In genomic region chr1:221783437-221783836, GRCh38 we compare ENCODE assay signal across 24 cellular contexts. TPM values are rescaled to one million over a fixed set of nuclear protein-coding genes. Genes with fewer than 3 reads are reported as not detected.
DNase-seq lines count a peak whose midpoint lies in the region; TF ChIP-seq lines count a peak whose summit lies in the region.
"Had no signal": no experiment of that assay in that cellular context is flagged by ENCODE, and none has a peak within 500 bp of the region (broad histone marks: within the 10 kb centered on the region; RNA-seq: fewer than 3 reads in every experiment).

No MANE protein-coding gene starts in this region.

- H3K36me3 ChIP-seq in KOPT-K1 (ENCODE audit: insufficient read depth, low read length), result no peaks in the 10 kb centered on the region
- H3K36me3 ChIP-seq: suprapubic skin had no signal

- H3K9me3 Mint-ChIP-seq in activated naive CD4-positive, alpha-beta T cell treated with anti-CD3 and anti-CD28 coated beads, Interleukin-2, amount 10 ng/mL, durations not matched to agents 7 days and 5 days, result peaks cover 4% of the 10 kb centered on the region
- H3K9me3 Mint-ChIP-seq in activated naive CD8-positive, alpha-beta T cell treated with anti-CD3 and anti-CD28 coated beads for 36 hours, result peaks cover 2% of the 10 kb centered on the region
- no peaks in the 10 kb centered on the region for H3K9me3 Mint-ChIP-seq in stimulated activated naive CD8-positive, alpha-beta T cell treated with anti-CD3 and anti-CD28 coated beads, Interleukin-15, Interleukin-2, amounts not matched to agents 100 ng/mL and 50 ng/mL, for 24 hours
- H3K9me3 Mint-ChIP-seq: nephron progenitor cell had no signal

- H3K36me3 Mint-ChIP-seq in activated naive CD4-positive, alpha-beta T cell treated with anti-CD3 and anti-CD28 coated beads, Interleukin-2, amount 10 ng/mL, durations not matched to agents 7 days and 5 days, result peaks cover 5% of the 10 kb centered on the region
- H3K36me3 Mint-ChIP-seq in activated naive CD8-positive, alpha-beta T cell treated with anti-CD3 and anti-CD28 coated beads for 36 hours, result peaks cover 3% of the 10 kb centered on the region
- no peaks in the 10 kb centered on the region for H3K36me3 Mint-ChIP-seq in stimulated activated naive CD8-positive, alpha-beta T cell treated with anti-CD3 and anti-CD28 coated beads, Interleukin-15, Interleukin-2, amounts not matched to agents 100 ng/mL and 50 ng/mL, for 24 hours (ENCODE audit: low read depth)

- POLR2A ChIA-PET in HEK293T (lab: Yijun Ruan, JAX), result no interaction called here

- no peaks in the 10 kb centered on the region for H3K27me3 Mint-ChIP-seq in activated naive CD4-positive, alpha-beta T cell treated with anti-CD3 and anti-CD28 coated beads, Interleukin-2, amount 10 ng/mL, durations not matched to agents 7 days and 5 days
- no peaks in the 10 kb centered on the region for H3K27me3 Mint-ChIP-seq in activated naive CD8-positive, alpha-beta T cell treated with anti-CD3 and anti-CD28 coated beads for 36 hours
- no peaks in the 10 kb centered on the region for H3K27me3 Mint-ChIP-seq in stimulated activated naive CD8-positive, alpha-beta T cell treated with anti-CD3 and anti-CD28 coated beads, Interleukin-15, Interleukin-2, amounts not matched to agents 100 ng/mL and 50 ng/mL, for 24 hours

- H3K4me3 Mint-ChIP-seq in activated naive CD4-positive, alpha-beta T cell treated with anti-CD3 and anti-CD28 coated beads, Interleukin-2, amount 10 ng/mL, durations not matched to agents 7 days and 5 days, result peak overlapping the region; percentile 11
- peak overlapping the region; percentile 40 for H3K4me3 Mint-ChIP-seq in activated naive CD8-positive, alpha-beta T cell treated with anti-CD3 and anti-CD28 coated beads for 36 hours
- H3K4me3 Mint-ChIP-seq in stimulated activated naive CD8-positive, alpha-beta T cell treated with anti-CD3 and anti-CD28 coated beads, Interleukin-15, Interleukin-2, amounts not matched to agents 100 ng/mL and 50 ng/mL, for 24 hours, result peak overlapping the region; percentile 61
- H3K4me3 Mint-ChIP-seq: nephron progenitor cell had no signal

- CTCF ChIA-PET in activated naive CD4-positive, alpha-beta T cell treated with anti-CD3 and anti-CD28 coated beads, Interleukin-2, amount 10 ng/mL, durations not matched to agents 7 days and 5 days (lab: Charles Lee), result interaction anchor here (1.5 kb wide), 1 partner anchor 46 kb away, joined by 4 read pairs; no protein-coding TSS in a partner anchor
- CTCF ChIA-PET in HEK293T (lab: Yijun Ruan, JAX), result no interaction called here

- H3K27ac ChIP-seq in KOPT-K1 (ENCODE audit: low read depth, low read length, poor library complexity, severe bottlenecking), result peak overlapping the region; percentile 67
- H3K27ac ChIP-seq: body of pancreas, coronary artery, psoas muscle, skin epidermis, suprapubic skin had no signal

- peaks cover 68% of the 10 kb centered on the region for H3K4me1 Mint-ChIP-seq in activated naive CD4-positive, alpha-beta T cell treated with anti-CD3 and anti-CD28 coated beads, Interleukin-2, amount 10 ng/mL, durations not matched to agents 7 days and 5 days
- H3K4me1 Mint-ChIP-seq in activated naive CD8-positive, alpha-beta T cell treated with anti-CD3 and anti-CD28 coated beads for 36 hours, result peaks cover 58% of the 10 kb centered on the region
- H3K4me1 Mint-ChIP-seq in stimulated activated naive CD8-positive, alpha-beta T cell treated with anti-CD3 and anti-CD28 coated beads, Interleukin-15, Interleukin-2, amounts not matched to agents 100 ng/mL and 50 ng/mL, for 24 hours (ENCODE audit: low read depth), result peaks cover 68% of the 10 kb centered on the region
- H3K4me1 Mint-ChIP-seq: nephron progenitor cell had no signal

- H3K9me3 ChIP-seq in KOPT-K1 (ENCODE audit: insufficient read depth, low read length, poor library complexity, severe bottlenecking), result no peaks in the 10 kb centered on the region
- H3K9me3 ChIP-seq: body of pancreas, psoas muscle, suprapubic skin had no signal

- peak overlapping the region; percentile 52 for H3K27ac Mint-ChIP-seq in activated naive CD4-positive, alpha-beta T cell treated with anti-CD3 and anti-CD28 coated beads, Interleukin-2, amount 10 ng/mL, durations not matched to agents 7 days and 5 days
- peak overlapping the region; percentile 74 for H3K27ac Mint-ChIP-seq in activated naive CD8-positive, alpha-beta T cell treated with anti-CD3 and anti-CD28 coated beads for 36 hours
- H3K27ac Mint-ChIP-seq in stimulated activated naive CD8-positive, alpha-beta T cell treated with anti-CD3 and anti-CD28 coated beads, Interleukin-15, Interleukin-2, amounts not matched to agents 100 ng/mL and 50 ng/mL, for 24 hours, result peak overlapping the region; percentile 72
- H3K27ac Mint-ChIP-seq: nephron progenitor cell had no signal

- DNase-seq in activated naive CD4-positive, alpha-beta T cell treated with anti-CD3 and anti-CD28 coated beads, Interleukin-2, amount 10 ng/mL, durations not matched to agents 7 days and 5 days, result peak; percentile 55
- DNase-seq in activated naive CD4-positive, alpha-beta T cell treated with Interleukin-2 at 50 U/mL for 16 hours, result no peak
- peak; percentile 24 for DNase-seq in activated naive CD8-positive, alpha-beta T cell treated with anti-CD3 and anti-CD28 coated beads for 36 hours
- no peak for DNase-seq in HEK293T (ENCODE audit: extremely low spot score)
- no peak for DNase-seq in NK-92 (lab: John Stamatoyannopoulos, UW; ENCODE audit: unreplicated experiment)
- no peak for DNase-seq in SW480 (ENCODE audit: low spot score)
- DNase-seq: activated CD4-positive, alpha-beta T cell treated with anti-CD3 and anti-CD28 coated beads, Interleukin-2, amount 50 U/mL, for 4 hours; activated effector memory CD4-positive, alpha-beta T cell treated with anti-CD3 and anti-CD28 coated beads, Interleukin-2, amount 50 U/mL, for 16 hours; body of pancreas; EL; hippocampal formation; Karpas-422; kidney; NCI-H1105 treated with DMSO at 0.1 percent for 48 hours; NCI-H2171; NCI-H82; nephron progenitor cell; psoas muscle; stimulated activated CD4-positive, alpha-beta T cell treated with anti-CD3 and anti-CD28 coated beads, Interleukin-4, amount 100 ng/mL, for 4 hours had no signal

TF ChIP-seq in HEK293T, 16 proteins besides CTCF, POLR2A, EP300 and RAD21:
- TF ChIP-seq SUZ12 (IDR thresholded peaks at IDR 0.05) (no peak), FOXM1 (IDR thresholded peaks at IDR 0.05; ENCODE audit: borderline replicate concordance) (no peak), ARNT (IDR thresholded peaks at IDR 0.05) (no peak), FOXK2 (IDR thresholded peaks at IDR 0.05) (no peak), SP1 (IDR thresholded peaks at IDR 0.05) (no peak)

RNA-seq across cellular contexts. Expression of gene DUSP10, which starts 41.5 kb away (rescaled TPM):
- 10 to 100 TPM; 32.7 to 33.0 TPM for total RNA-seq in activated naive CD8-positive, alpha-beta T cell treated with anti-CD3 and anti-CD28 coated beads for 36 hours

Comparison
In these comparisons a context has a peak if more than half of its experiments do, and no peak if none do; other contexts are left out.
1. DNase-seq: peak in activated naive CD4-positive, alpha-beta T cell treated with anti-CD3 and anti-CD28 coated beads, Interleukin-2, amount 10 ng/mL, durations not matched to agents 7 days and 5 days (single experiment) and activated naive CD8-positive, alpha-beta T cell treated with anti-CD3 and anti-CD28 coated beads for 36 hours (single experiment); none in activated naive CD4-positive, alpha-beta T cell treated with Interleukin-2 at 50 U/mL for 16 hours (single experiment), HEK293T (single experiment), NK-92 (single experiment) and SW480 (single experiment).
2. H3K4me3 Mint-ChIP-seq: peak in every context shown above with its lines; median percentile 61 in stimulated activated naive CD8-positive, alpha-beta T cell treated with anti-CD3 and anti-CD28 coated beads, Interleukin-15, Interleukin-2, amounts not matched to agents 100 ng/mL and 50 ng/mL, for 24 hours; 40 in activated naive CD8-positive, alpha-beta T cell treated with anti-CD3 and anti-CD28 coated beads for 36 hours; 11 in activated naive CD4-positive, alpha-beta T cell treated with anti-CD3 and anti-CD28 coated beads, Interleukin-2, amount 10 ng/mL, durations not matched to agents 7 days and 5 days.
3. Peak in every context shown above with its lines, with median percentiles within 50 percentile points of each other: H3K27ac Mint-ChIP-seq.